In genomic region chr5:68582284-68582683, GRCh38 we compare ENCODE assay signal across 8 cellular contexts.
"Had no signal": no experiment of that assay in that cellular context is flagged by ENCODE, and none has a peak within 500 bp of the region (broad histone marks: within the 10 kb centered on the region; RNA-seq: fewer than 3 reads in every experiment).

No MANE protein-coding gene starts in this region.

- H3K4me2 ChIP-seq: KMS-11 had no signal

- H3K27ac ChIP-seq: HL-60, KMS-11 had no signal

- ATAC-seq: HepG2 had no signal

- H3K9ac ChIP-seq: KMS-11 had no signal

- DNase-seq: IMR-90, Karpas-422, KBM-7, KG1 had no signal

- FAIRE-seq: HepG2, HTR-8/SVneo had no signal
